Comparison of ENCODE assay signal across 2 cellular contexts in genomic region chr1:86733340-86733739, GRCh38.
TF ChIP-seq lines count a peak whose summit lies in the region.

No MANE protein-coding gene starts in this region.

TF ChIP-seq in HepG2, 621 proteins besides CTCF, POLR2A, EP300 and RAD21:
- no peak for TF ChIP-seq RFXANK (CRISPR knock-in tag; IDR thresholded peaks at IDR 0.05)
- peak; percentile 67 for TF ChIP-seq ATF7 (IDR thresholded peaks at IDR 0.05)
- TF ChIP-seq ATF7 (CRISPR knock-in tag; IDR thresholded peaks at IDR 0.05), result no peak
- no peak for TF ChIP-seq LBX2 (CRISPR knock-in tag; IDR thresholded peaks at IDR 0.05; ENCODE audit: borderline replicate concordance)

TF ChIP-seq in HEK293, 187 proteins besides CTCF, POLR2A, EP300 and RAD21:
- TF ChIP-seq ZNF223 (tag by site-specific recombination; IDR thresholded peaks at IDR 0.05), result no peak
- no peak for TF ChIP-seq ZEB2 (tag by site-specific recombination; IDR thresholded peaks at IDR 0.05)
- TF ChIP-seq EGR2 (tag by site-specific recombination; IDR thresholded peaks at IDR 0.05; ENCODE audit: low read depth), result no peak
- TF ChIP-seq, protein P1, sequence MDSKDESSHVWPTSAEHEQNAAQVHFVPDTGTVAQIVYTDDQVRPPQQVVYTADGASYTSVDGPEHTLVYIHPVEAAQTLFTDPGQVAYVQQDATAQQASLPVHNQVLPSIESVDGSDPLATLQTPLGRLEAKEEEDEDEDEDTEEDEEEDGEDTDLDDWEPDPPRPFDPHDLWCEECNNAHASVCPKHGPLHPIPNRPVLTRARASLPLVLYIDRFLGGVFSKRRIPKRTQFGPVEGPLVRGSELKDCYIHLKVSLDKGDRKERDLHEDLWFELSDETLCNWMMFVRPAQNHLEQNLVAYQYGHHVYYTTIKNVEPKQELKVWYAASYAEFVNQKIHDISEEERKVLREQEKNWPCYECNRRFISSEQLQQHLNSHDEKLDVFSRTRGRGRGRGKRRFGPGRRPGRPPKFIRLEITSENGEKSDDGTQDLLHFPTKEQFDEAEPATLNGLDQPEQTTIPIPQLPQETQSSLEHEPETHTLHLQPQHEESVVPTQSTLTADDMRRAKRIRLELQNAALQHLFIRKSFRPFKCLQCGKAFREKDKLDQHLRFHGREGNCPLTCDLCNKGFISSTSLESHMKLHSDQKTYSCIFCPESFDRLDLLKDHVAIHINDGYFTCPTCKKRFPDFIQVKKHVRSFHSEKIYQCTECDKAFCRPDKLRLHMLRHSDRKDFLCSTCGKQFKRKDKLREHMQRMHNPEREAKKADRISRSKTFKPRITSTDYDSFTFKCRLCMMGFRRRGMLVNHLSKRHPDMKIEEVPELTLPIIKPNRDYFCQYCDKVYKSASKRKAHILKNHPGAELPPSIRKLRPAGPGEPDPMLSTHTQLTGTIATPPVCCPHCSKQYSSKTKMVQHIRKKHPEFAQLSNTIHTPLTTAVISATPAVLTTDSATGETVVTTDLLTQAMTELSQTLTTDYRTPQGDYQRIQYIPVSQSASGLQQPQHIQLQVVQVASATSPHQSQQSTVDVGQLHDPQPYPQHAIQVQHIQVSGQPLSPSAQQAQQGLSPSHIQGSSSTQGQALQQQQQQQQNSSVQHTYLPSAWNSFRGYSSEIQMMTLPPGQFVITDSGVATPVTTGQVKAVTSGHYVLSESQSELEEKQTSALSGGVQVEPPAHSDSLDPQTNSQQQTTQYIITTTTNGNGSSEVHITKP (tag by site-specific recombination; IDR thresholded peaks at IDR 0.05), result peak; percentile 41
- peak; percentile 80 for TF ChIP-seq ATF2 (tag by site-specific recombination; IDR thresholded peaks at IDR 0.05; ENCODE audit: low read depth)
- no peak for TF ChIP-seq REPIN1 (tag by site-specific recombination; IDR thresholded peaks at IDR 0.05; ENCODE audit: low read depth)
- TF ChIP-seq SP7 (tag by site-specific recombination; IDR thresholded peaks at IDR 0.05), result peak; percentile 99
- TF ChIP-seq ZNF391 (tag by site-specific recombination; IDR thresholded peaks at IDR 0.05; ENCODE audit: borderline replicate concordance, low read depth), result no peak
- peak; percentile 70 for TF ChIP-seq PRDM6 (tag by site-specific recombination; IDR thresholded peaks at IDR 0.05)
